Comparison of ENCODE assay signal across 17 cellular contexts in the genomic region with DNA sequence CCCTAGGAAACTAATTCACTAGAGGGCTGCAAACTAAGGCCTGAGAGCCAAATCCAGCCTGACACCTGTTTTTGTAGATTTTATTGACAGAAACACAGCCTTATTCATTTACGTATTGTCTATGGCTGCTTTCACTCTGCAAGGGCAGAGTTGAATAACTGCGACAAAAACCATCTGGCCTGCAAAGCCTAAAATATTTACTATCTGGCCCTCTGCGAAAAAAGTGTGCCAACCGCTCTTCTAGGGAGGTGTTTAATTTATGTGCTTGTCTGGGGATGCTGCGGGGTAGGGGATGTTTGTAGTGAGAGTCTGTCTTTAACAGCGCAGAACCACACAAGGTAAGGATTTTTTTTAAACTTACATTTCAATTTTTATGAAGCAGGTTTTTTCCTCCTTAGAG.
"Had no signal": no experiment of that assay in that cellular context is flagged by ENCODE, and none has a peak within 500 bp of the region (broad histone marks: within the 10 kb centered on the region; RNA-seq: fewer than 3 reads in every experiment).

No MANE protein-coding gene starts in this region.

- ATAC-seq: foreskin keratinocyte; gastroesophageal sphincter; heart right ventricle; left colon; left lung; left ventricle myocardium superior; lower lobe of right lung; naive thymus-derived CD4-positive, alpha-beta T cell; natural killer cell had no signal

- DNase-seq: dermis blood vessel endothelial cell; dorsolateral prefrontal cortex; effector CD4-positive, alpha-beta T cell; effector memory CD4-positive, alpha-beta T cell; foreskin keratinocyte; glutamatergic neuron; head of caudate nucleus; heart right ventricle; hippocampal formation; left colon; left lung; left ventricle myocardium superior; lower lobe of right lung; mesenchymal stem cell; naive thymus-derived CD4-positive, alpha-beta T cell; natural killer cell had no signal
